In the genomic region with DNA sequence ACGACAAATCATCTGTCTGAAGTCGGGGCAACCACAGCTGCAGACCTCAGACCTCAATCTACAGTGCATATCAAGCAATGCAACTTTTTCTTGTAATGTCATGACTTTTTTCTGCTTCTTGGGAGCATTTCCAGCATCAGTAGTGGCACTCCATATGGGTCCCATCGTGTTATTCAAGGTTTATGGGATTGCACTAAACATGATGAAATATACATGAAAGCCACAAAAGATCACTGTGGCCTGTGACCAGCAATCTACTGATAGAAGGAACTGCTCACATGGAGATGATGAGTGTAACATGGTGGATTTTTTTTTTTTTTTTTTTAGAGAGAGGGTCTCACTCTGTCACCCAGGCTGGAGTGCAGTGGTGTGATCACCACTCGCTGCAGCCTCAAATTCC, we compare ENCODE assay signal across 22 cellular contexts.
"Had no signal": no experiment of that assay in that cellular context is flagged by ENCODE, and none has a peak within 500 bp of the region (broad histone marks: within the 10 kb centered on the region; RNA-seq: fewer than 3 reads in every experiment).

No MANE protein-coding gene starts in this region.

- H3K9me3 ChIP-seq: colonic mucosa, esophagus squamous epithelium, left lung, prostate gland, right atrium auricular region, sigmoid colon, testis, tibial artery had no signal

- H3K4me3 Mint-ChIP-seq: naive thymus-derived CD8-positive, alpha-beta T cell; nephron progenitor cell; stimulated activated effector memory CD8-positive, alpha-beta T cell treated with anti-CD3 and anti-CD28 coated beads, Interleukin-12 subunit alpha, Interleukin-12 subunit beta, amount 100 ng/mL, for 72 hours; type B pancreatic cell had no signal

- H3K9me3 Mint-ChIP-seq: nephron progenitor cell had no signal

- H3K36me3 ChIP-seq: colonic mucosa, esophagus squamous epithelium, left lung, prostate gland, right atrium auricular region, sigmoid colon, tibial artery had no signal

- H3K27ac ChIP-seq: colonic mucosa, esophagus squamous epithelium, left lung, prostate gland, right atrium auricular region, sigmoid colon, testis, tibial artery had no signal

- ATAC-seq: left lung; naive thymus-derived CD8-positive, alpha-beta T cell; stimulated activated effector memory CD8-positive, alpha-beta T cell treated with anti-CD3 and anti-CD28 coated beads, Interleukin-12 subunit alpha, Interleukin-12 subunit beta, amount 100 ng/mL, for 72 hours had no signal

- DNase-seq: colonic mucosa; dermis blood vessel endothelial cell; effector memory CD4-positive, alpha-beta T cell; esophagus squamous epithelium; head of caudate nucleus; kidney; left lung; mesendoderm; naive thymus-derived CD8-positive, alpha-beta T cell; nephron progenitor cell; nucleus accumbens; sigmoid colon; stimulated activated CD4-positive, alpha-beta T cell treated with anti-CD3 and anti-CD28 coated beads, Interleukin-2, amount 100 ng/mL, for 24 hours; stimulated activated CD4-positive, alpha-beta T cell treated with anti-CD3 and anti-CD28 coated beads, Interleukin-4, amount 100 ng/mL, for 24 hours; stimulated activated naive CD4-positive, alpha-beta T cell treated with Interleukin-2 at 50 U/mL for 16 hours; substantia nigra; testis; tibial artery had no signal

- H3K36me3 Mint-ChIP-seq: naive thymus-derived CD8-positive, alpha-beta T cell; stimulated activated effector memory CD8-positive, alpha-beta T cell treated with anti-CD3 and anti-CD28 coated beads, Interleukin-12 subunit alpha, Interleukin-12 subunit beta, amount 100 ng/mL, for 72 hours; type B pancreatic cell had no signal

- H3K4me3 ChIP-seq: colonic mucosa, esophagus squamous epithelium, left lung, prostate gland, right atrium auricular region, sigmoid colon, testis, tibial artery had no signal

- H3K27ac Mint-ChIP-seq: naive thymus-derived CD8-positive, alpha-beta T cell; nephron progenitor cell; stimulated activated effector memory CD8-positive, alpha-beta T cell treated with anti-CD3 and anti-CD28 coated beads, Interleukin-12 subunit alpha, Interleukin-12 subunit beta, amount 100 ng/mL, for 72 hours; type B pancreatic cell had no signal

- H3K4me1 ChIP-seq: colonic mucosa, esophagus squamous epithelium, left lung, prostate gland, right atrium auricular region, sigmoid colon, testis, tibial artery had no signal

- H3K27me3 Mint-ChIP-seq: naive thymus-derived CD8-positive, alpha-beta T cell; type B pancreatic cell had no signal

- H3K27me3 ChIP-seq: colonic mucosa, esophagus squamous epithelium, left lung, right atrium auricular region, sigmoid colon, testis, tibial artery had no signal
